In the genomic region with DNA sequence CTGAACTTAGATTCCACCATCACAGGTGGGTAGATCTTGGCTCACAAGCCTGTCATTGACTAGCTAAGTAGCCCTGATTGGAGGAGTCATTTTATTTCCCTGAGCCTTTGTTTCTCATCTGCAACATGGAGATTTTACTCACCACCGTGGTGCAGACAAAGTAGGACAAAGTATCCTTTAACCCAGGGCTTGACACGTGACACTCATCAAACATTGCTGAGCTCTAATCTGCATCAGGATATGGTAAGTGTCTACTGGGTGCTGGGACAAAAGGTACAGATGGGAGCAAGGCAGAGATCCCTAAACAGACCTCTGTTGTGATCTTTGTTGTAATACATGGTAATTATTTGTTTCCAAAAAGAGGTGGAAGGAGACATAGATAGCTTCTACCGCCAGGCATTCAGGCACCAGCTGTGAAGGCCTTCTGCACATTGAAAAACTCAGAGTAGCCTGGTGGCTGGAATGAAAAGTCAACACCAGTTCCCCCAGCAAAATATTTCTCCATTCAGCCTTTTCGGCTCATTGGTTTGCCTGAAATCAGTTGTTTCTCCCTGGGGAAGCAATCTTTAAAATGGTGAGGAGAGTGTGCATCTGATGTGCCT, we compare ENCODE assay signal across 9 cellular contexts. TPM values are rescaled to one million over a fixed set of nuclear protein-coding genes. Genes with fewer than 3 reads are reported as not detected.
DNase-seq lines count a peak whose midpoint lies in the region; ATAC-seq and TF ChIP-seq lines count a peak whose summit lies in the region.
"Had no signal": no experiment of that assay in that cellular context is flagged by ENCODE, and none has a peak within 500 bp of the region (broad histone marks: within the 10 kb centered on the region; RNA-seq: fewer than 3 reads in every experiment).

No MANE protein-coding gene starts in this region.

- intact Hi-C loops in Caco-2 (cut with micrococcal nuclease; ENCODE audit: unreplicated experiment) = loop anchor here (2.0 kb wide), 1 partner anchor 19 kb away; a partner anchor contains a TSS

- H3K9me3 ChIP-seq in Caco-2 = no peaks in the 10 kb centered on the region
- no peaks in the 10 kb centered on the region for H3K9me3 ChIP-seq in suprapubic skin

- peaks cover 60% of the 10 kb centered on the region for H3K4me1 ChIP-seq in Caco-2
- H3K4me1 ChIP-seq in suprapubic skin = peaks cover 47% of the 10 kb centered on the region

- CTCF ChIA-PET in Caco-2 (lab: Charles Lee) = interaction anchor here (0.6 to 3.3 kb wide), 7 partner anchors 20 to 143 kb away, joined by 3 to 12 read pairs (median 4); no protein-coding TSS in a partner anchor

- H3K36me3 ChIP-seq in Caco-2 (ENCODE audit: control insufficient read depth, insufficient read depth, low read length) (no peaks in the 10 kb centered on the region), suprapubic skin (no peaks in the 10 kb centered on the region)

- H3K4me3 Mint-ChIP-seq in Caco-2 (ENCODE audit: unreplicated experiment) = peak overlapping the region; percentile 17
- H3K4me3 Mint-ChIP-seq in naive thymus-derived CD8-positive, alpha-beta T cell = no peak overlapping the region
- H3K4me3 Mint-ChIP-seq: naive B cell had no signal

- no peak for ATAC-seq in naive thymus-derived CD8-positive, alpha-beta T cell

- no peak for TF ChIP-seq EP300 in suprapubic skin (IDR thresholded peaks at IDR 0.05)

- H3K27ac Mint-ChIP-seq in Caco-2 (ENCODE audit: unreplicated experiment) = peak overlapping the region; percentile 78
- H3K27ac Mint-ChIP-seq in naive thymus-derived CD8-positive, alpha-beta T cell = peak overlapping the region in 6 of 10 donors; percentile 7 to 83 (median 58)

- H3K27me3 ChIP-seq in Caco-2 (replicated peaks; ENCODE audit: control insufficient read depth, insufficient read depth, low read length) (no peaks in the 10 kb centered on the region), suprapubic skin (no peaks in the 10 kb centered on the region)

- H3K36me3 Mint-ChIP-seq in Caco-2 (ENCODE audit: insufficient read depth, unreplicated experiment) = peaks cover 5% of the 10 kb centered on the region
- no peaks in the 10 kb centered on the region for H3K36me3 Mint-ChIP-seq in naive thymus-derived CD8-positive, alpha-beta T cell
- H3K36me3 Mint-ChIP-seq: naive B cell had no signal

- no peaks in the 10 kb centered on the region for H3K27me3 Mint-ChIP-seq in Caco-2 (ENCODE audit: insufficient read depth, unreplicated experiment)
- no peaks in the 10 kb centered on the region for H3K27me3 Mint-ChIP-seq in naive thymus-derived CD8-positive, alpha-beta T cell

- TF ChIP-seq CTCF in Caco-2 (IDR thresholded peaks at IDR 0.05; ENCODE audit: insufficient read depth in 1 of 2, low read depth in 1 of 2, low read length in 1 of 2, severe bottlenecking in 1 of 2, unreplicated experiment in 1 of 2) (no peak), coronary artery (IDR thresholded peaks at IDR 0.05) (peak; percentile 16), suprapubic skin (IDR thresholded peaks at IDR 0.05) (no peak)

- H3K27ac ChIP-seq in coronary artery = peak overlapping the region; percentile 49 to 97
- no peak overlapping the region for H3K27ac ChIP-seq in suprapubic skin

- POLR2A ChIA-PET in Caco-2 (lab: Charles Lee) = interaction anchor here (1.4 kb wide), 1 partner anchor 33 kb away, joined by 3 read pairs; no protein-coding TSS in a partner anchor
- POLR2A ChIA-PET in naive thymus-derived CD8-positive, alpha-beta T cell (lab: Charles Lee) = no interaction called here

- DNase-seq in Caco-2 = peak in 1 of 2 experiments; percentile 22
- DNase-seq in NCI-H1694 (lab: John Stamatoyannopoulos, UW) = peak; percentile 14
- DNase-seq in coronary artery (ENCODE audit: low spot score) = no peak
- DNase-seq in naive thymus-derived CD8-positive, alpha-beta T cell = no peak
- no peak for DNase-seq in stimulated activated CD4-positive, alpha-beta T cell treated with anti-CD3 and anti-CD28 coated beads, Interleukin-4, amount 100 ng/mL, for 1 hour
- no peak for DNase-seq in activated CD4-positive, CD25-positive, alpha-beta regulatory T cell (lab: John Stamatoyannopoulos, UW)
- no peak for DNase-seq in suprapubic skin (ENCODE audit: low spot score in 2 of 2)
- DNase-seq: naive B cell, NCI-H1436 treated with DMSO at 0.1 percent for 48 hours had no signal

- TF ChIP-seq POLR2A in suprapubic skin (IDR thresholded peaks at IDR 0.05) = no peak

- BruUV-seq in Caco-2 (replicated peaks; lab: Mats Ljungman, UMichigan) = no TSS peak

- peaks cover 60% of the 10 kb centered on the region for H3K4me1 Mint-ChIP-seq in Caco-2 (ENCODE audit: low read depth, unreplicated experiment)
- peaks cover 28 to 55% (median 44%) of the 10 kb centered on the region in 4 donors for H3K4me1 Mint-ChIP-seq in naive thymus-derived CD8-positive, alpha-beta T cell

- no peak overlapping the region for H3K4me3 ChIP-seq in Caco-2 (ENCODE audit: low read depth, low read length)
- no peak overlapping the region for H3K4me3 ChIP-seq in coronary artery
- no peak overlapping the region for H3K4me3 ChIP-seq in suprapubic skin

- peaks cover 9% of the 10 kb centered on the region for H3K9me3 Mint-ChIP-seq in Caco-2 (ENCODE audit: unreplicated experiment)
- no peaks in the 10 kb centered on the region for H3K9me3 Mint-ChIP-seq in naive thymus-derived CD8-positive, alpha-beta T cell
- H3K9me3 Mint-ChIP-seq: naive B cell had no signal

- WGBS in suprapubic skin = 82% methylated on average over 4 of the region's 4 CpGs

RNA-seq across cellular contexts. Expression of a gene that starts 18.3 kb away (rescaled TPM):
- total RNA-seq in Caco-2 (2022) (247 and 272 TPM in 2 replicates), suprapubic skin (100 to 1,000 TPM; 117 to 232 (median 164) TPM)
- 1 to 10 TPM; 5.0 to 7.0 TPM for total RNA-seq in naive thymus-derived CD8-positive, alpha-beta T cell
- polyA plus RNA-seq in naive thymus-derived CD8-positive, alpha-beta T cell = 10 to 100 TPM in 1 of 3 donors, 1 to 10 TPM in 2; 2.3 to 12.3 (median 2.8) TPM

Comparison
In these comparisons a context has a peak if more than half of its experiments do, and no peak if none do; other contexts are left out.
1. RNA of a gene that starts 18.3 kb away (total RNA-seq): 247 to 272 TPM in Caco-2 and 117 to 232 TPM in suprapubic skin; 5.0 to 7.0 TPM in naive thymus-derived CD8-positive, alpha-beta T cell; every median in the first group is over 10 times any median in the second.